ENCODE assay signal across 9 cellular contexts in the genomic region with DNA sequence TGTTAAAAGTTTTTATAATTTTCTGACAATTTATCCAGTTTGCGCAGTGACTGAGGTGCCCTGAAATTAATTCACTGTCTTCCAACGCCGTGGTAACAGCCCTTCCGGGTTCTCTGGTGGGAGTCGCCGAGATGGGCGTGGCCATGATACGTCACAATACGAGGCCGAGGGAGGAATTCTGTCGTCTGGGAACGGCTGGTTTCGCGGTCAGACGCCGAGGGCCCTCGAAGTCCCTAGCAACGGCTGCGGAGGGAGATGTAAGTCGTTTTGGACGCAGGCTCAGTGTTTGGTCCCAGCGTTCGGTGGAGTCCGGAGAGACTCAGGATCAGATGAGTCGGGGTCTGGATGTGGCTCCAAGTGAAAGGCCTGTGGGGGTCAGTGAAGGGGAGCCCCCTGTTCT. TPM values are rescaled to one million over a fixed set of nuclear protein-coding genes. Genes with fewer than 3 reads are reported as not detected.
DNase-seq lines count a peak whose midpoint lies in the region; ATAC-seq and TF ChIP-seq lines count a peak whose summit lies in the region.
"Had no signal": no experiment of that assay in that cellular context is flagged by ENCODE, and none has a peak within 500 bp of the region (broad histone marks: within the 10 kb centered on the region; RNA-seq: fewer than 3 reads in every experiment).

No MANE protein-coding gene starts in this region.

- peak overlapping the region; percentile 7 to 37 for H3K27ac ChIP-seq in testis
- H3K27ac ChIP-seq: neural progenitor cell had no signal

- intact Hi-C loops in testis (cut with DNase I; ENCODE audit: low total_unique reads), result no loop called here

- H3K36me3 ChIP-seq in adipocyte (ENCODE audit: control insufficient read depth, insufficient read depth, low read length, severe bottlenecking) (peaks cover 26% of the 10 kb centered on the region), testis (ENCODE audit: low read depth, missing control alignments) (no peaks in the 10 kb centered on the region)

- no peak overlapping the region for H3K9ac ChIP-seq in adipocyte (ENCODE audit: low read length)
- H3K9ac ChIP-seq: neural progenitor cell had no signal

- no peak for ATAC-seq in GM19397 (IDR thresholded peaks at IDR 0.05; ENCODE audit: unreplicated experiment)

- WGBS in testis, 2 donors, result 5 to 10% methylated on average over 12 to 25 of the region's 25 CpGs

- H3K9me3 ChIP-seq in adipocyte (ENCODE audit: control insufficient read depth, low read length) (peaks cover 80% of the 10 kb centered on the region), testis (no peaks in the 10 kb centered on the region)

- no peak for TF ChIP-seq CTCF in testis (IDR thresholded peaks at IDR 0.05)

- H3K4me1 ChIP-seq in adipocyte (ENCODE audit: control insufficient read depth, insufficient read depth, low read length), result no peaks in the 10 kb centered on the region
- no peaks in the 10 kb centered on the region for H3K4me1 ChIP-seq in testis
- H3K4me1 ChIP-seq: neural progenitor cell had no signal

- H3K27me3 ChIP-seq in adipocyte (replicated peaks; ENCODE audit: control insufficient read depth, insufficient read depth, low read length) (no peaks in the 10 kb centered on the region), testis (no peaks in the 10 kb centered on the region)
- H3K27me3 ChIP-seq: neural progenitor cell had no signal

- no peak for TF ChIP-seq POLR2A in testis (IDR thresholded peaks at IDR 0.05)

- H3K4me3 ChIP-seq in adipocyte (ENCODE audit: low read length), result peak overlapping the region; percentile 67
- peak overlapping the region; percentile 38 to 61 for H3K4me3 ChIP-seq in testis
- H3K4me3 ChIP-seq: neural progenitor cell had no signal

- DNase-seq in adipocyte (ENCODE audit: low read depth), result peak; percentile 40
- peak; percentile 11 for DNase-seq in globus pallidus (ENCODE audit: low spot score)
- peak; percentile 91 for DNase-seq in testis
- DNase-seq in NCI-H1417 treated with DMSO at 0.1 percent for 48 hours (lab: John Stamatoyannopoulos, UW), result no peak
- DNase-seq: activated CD8-positive, alpha-beta memory T cell treated with anti-CD3 and anti-CD28 coated beads for 24 hours; KG1; NCI-H446 had no signal

RNA-seq across cellular contexts. Expression of a gene that starts 21.7 kb away (rescaled TPM):
- 1 to 10 TPM; 9.2 to 9.4 TPM for total RNA-seq in testis
- polyA plus RNA-seq in testis (ENCODE audit: insufficient read depth, low read depth, low replicate concordance), result 2.8 TPM

RNA-seq across cellular contexts. Expression of a gene that starts 37.7 kb away (rescaled TPM):
- total RNA-seq in testis, result 10 to 100 TPM; 18.0 to 19.0 TPM
- polyA plus RNA-seq in testis (ENCODE audit: insufficient read depth, low read depth, low replicate concordance), result 7.5 TPM

RNA-seq across cellular contexts. Expression of a gene that starts 44.2 kb away (rescaled TPM):
- total RNA-seq in testis, result 10 to 100 TPM; 12.2 to 12.4 TPM
- 8.7 TPM for polyA plus RNA-seq in testis (ENCODE audit: insufficient read depth, low read depth, low replicate concordance)

RNA-seq across cellular contexts. Expression of a gene that starts 59.0 kb away (rescaled TPM):
- 10 to 100 TPM in 1 of 2 donors, 1 to 10 TPM in 1; 8.8 to 10.3 TPM for total RNA-seq in testis
- 4.7 TPM for polyA plus RNA-seq in testis (ENCODE audit: insufficient read depth, low read depth, low replicate concordance)
